Comparison of ENCODE assay signal across 27 cellular contexts in genomic region chr21:16047857-16048256, GRCh38.
DNase-seq lines count a peak whose midpoint lies in the region; ATAC-seq and TF ChIP-seq lines count a peak whose summit lies in the region.
"Had no signal": no experiment of that assay in that cellular context is flagged by ENCODE, and none has a peak within 500 bp of the region (broad histone marks: within the 10 kb centered on the region; RNA-seq: fewer than 3 reads in every experiment).

No MANE protein-coding gene starts in this region.

- H3K18ac ChIP-seq in IMR-90 (ENCODE audit: low read depth, low read length), result no peak overlapping the region

- in situ Hi-C loops in IMR-90 (cut with MboI; ENCODE audit: low sequenced_read_pairs), result no loop called here

- H2BK15ac ChIP-seq in IMR-90 (ENCODE audit: low read depth, low read length), result no peak overlapping the region

- H3K79me1 ChIP-seq in IMR-90 (ENCODE audit: low read depth in 1 of 2, low read length in 2 of 2), result no peaks in the 10 kb centered on the region

- intact Hi-C loops in IMR-90 (cut with micrococcal nuclease), result no loop called here

- no peaks in the 10 kb centered on the region for H3K27me3 Mint-ChIP-seq in endodermal cell (ENCODE audit: insufficient read depth)

- H3K4ac ChIP-seq in IMR-90 (ENCODE audit: low read depth, low read length), result no peak overlapping the region

- dilution Hi-C loops in IMR-90 (cut with HindIII; ENCODE audit: low sequenced_read_pairs, unreplicated experiment), result no loop called here

- no peaks in the 10 kb centered on the region for H3K36me3 Mint-ChIP-seq in endodermal cell (ENCODE audit: low read depth)
- H3K36me3 Mint-ChIP-seq: natural killer cell had no signal

- no peak overlapping the region for H2AK5ac ChIP-seq in IMR-90 (ENCODE audit: low read depth, low read length)

- H3K27ac Mint-ChIP-seq in endodermal cell, result no peak overlapping the region
- H3K27ac Mint-ChIP-seq: activated T-cell treated with anti-CD3 and anti-CD28 coated beads, Interleukin-2, amount 50 U/mL, for 72 hours; natural killer cell had no signal

- H4K5ac ChIP-seq in IMR-90 (ENCODE audit: low read depth, low read length), result no peak overlapping the region

- no peak overlapping the region for H2BK5ac ChIP-seq in IMR-90 (ENCODE audit: low read depth, low read length, poor library complexity, severe bottlenecking)

- H2AK9ac ChIP-seq in IMR-90 (replicated peaks; ENCODE audit: low read depth, low read length, poor library complexity), result no peak overlapping the region

- H3K36me3 ChIP-seq in IMR-90 (ENCODE audit: control insufficient read depth, insufficient read depth, low read length) (no peaks in the 10 kb centered on the region), endodermal cell (ENCODE audit: control insufficient read depth, insufficient read depth, low read length) (no peaks in the 10 kb centered on the region)
- H3K36me3 ChIP-seq: SJSA1, tibial artery had no signal

- peak; percentile 22 for DNase-seq in AG10803 (ENCODE audit: low read depth)
- peak; percentile 80 for DNase-seq in IMR-90
- DNase-seq in choroid plexus epithelial cell (ENCODE audit: low read depth), result peak; percentile 17
- DNase-seq in foreskin fibroblast, result peak; percentile 45 to 68
- no peak for DNase-seq in stimulated activated CD4-positive, alpha-beta T cell treated with anti-CD3 and anti-CD28 coated beads, Interleukin-1b, Interleukin-23, amount 100 ng/mL, for 48 hours
- no peak for DNase-seq in T1000 (lab: John Stamatoyannopoulos, UW)
- no peak for DNase-seq in glomerular visceral epithelial cell (ENCODE audit: extremely low spot score)
- DNase-seq in endodermal cell, result no peak
- DNase-seq: activated CD4-positive, alpha-beta T cell treated with anti-CD3 and anti-CD28 coated beads, Interleukin-2, amount 50 U/mL, for 4 hours; activated T-cell treated with anti-CD3 and anti-CD28 coated beads, Interleukin-2, amount 50 U/mL, for 72 hours; C1 segment of cervical spinal cord; DMS79 treated with DMSO at 0.1 percent for 48 hours; GF-D8; mucosa of descending colon; MV-4-11; natural killer cell; NCI-H1436; NCI-H2081 treated with DMSO at 0.1 percent for 48 hours; NCI-H345; NCI-H774; occipital lobe; RPMI8226; stimulated activated CD4-positive, alpha-beta T cell treated with anti-CD3 and anti-CD28 coated beads, Interleukin-4, amount 100 ng/mL, for 4 hours; tibial artery had no signal

- H3K4me3 ChIP-seq in AG10803 (ENCODE audit: low read length) (no peak overlapping the region), IMR-90 (ENCODE audit: insufficient read depth, low read depth, low read length) (no peak overlapping the region), choroid plexus epithelial cell (ENCODE audit: low read depth, low read length) (no peak overlapping the region), foreskin fibroblast (ENCODE audit: low read depth in 1 of 2, low read length in 2 of 2) (no peak overlapping the region), endodermal cell (ENCODE audit: low read length) (no peak overlapping the region)
- H3K4me3 ChIP-seq: lung, mucosa of descending colon, SJSA1, tibial artery had no signal

- H4K20me1 ChIP-seq in IMR-90 (ENCODE audit: insufficient read depth, low read length), result no peaks in the 10 kb centered on the region

- no peak overlapping the region for H2AFZ ChIP-seq in IMR-90 (replicated peaks; ENCODE audit: low read length, poor library complexity)

- peak; percentile 95 for ATAC-seq in IMR-90 (ENCODE audit: low read depth)
- ATAC-seq: activated CD4-positive, CD25-positive, alpha-beta regulatory T cell treated with anti-CD3 and anti-CD28 coated beads, Interleukin-2, amount 50 U/mL, for 24 hours; activated T-cell treated with anti-CD3 and anti-CD28 coated beads, Interleukin-2, amount 50 U/mL, for 72 hours; mucosa of descending colon; natural killer cell had no signal

- WGBS in IMR-90 (ENCODE audit: extremely low coverage in 2 of 2, insufficient read length in 1 of 2), 2 experiments, result no CpG with 5 or more reads among the region's 1 CpG
- WGBS in endodermal cell (ENCODE audit: insufficient coverage in 1 of 2, insufficient read length in 1 of 2), 2 experiments, result 100% methylated on average over 1 of the region's 1 CpG; no CpG with 5 or more reads in 1 of the 2 experiments

- no peak overlapping the region for H3K14ac ChIP-seq in IMR-90 (replicated peaks; ENCODE audit: low read depth, low read length)

- H3K27me3 ChIP-seq in IMR-90 (ENCODE audit: control insufficient read depth, insufficient read depth, low read length), result no peaks in the 10 kb centered on the region
- H3K27me3 ChIP-seq in endodermal cell (ENCODE audit: control insufficient read depth, insufficient read depth, low read length, poor library complexity, severe bottlenecking), result no peaks in the 10 kb centered on the region
- H3K27me3 ChIP-seq: SJSA1, tibial artery had no signal

- H2BK20ac ChIP-seq in IMR-90 (ENCODE audit: low read depth, low read length), result no peak overlapping the region

- no peak overlapping the region for H4K8ac ChIP-seq in IMR-90 (ENCODE audit: low read depth in 2 of 2, low read length in 2 of 2)

- H3K27ac ChIP-seq in IMR-90 (ENCODE audit: insufficient read depth, low read length) (no peak overlapping the region), endodermal cell (ENCODE audit: low read depth, low read length) (no peak overlapping the region)
- H3K27ac ChIP-seq: SJSA1, tibial artery had no signal

- H3K23ac ChIP-seq in IMR-90 (ENCODE audit: low read depth, low read length), result no peak overlapping the region

- H3K4me1 ChIP-seq in IMR-90 (ENCODE audit: control insufficient read depth, insufficient read depth, low read length), result 0 out of 2 replicates have a peak, but pooled peaks cover 2% of the 10 kb centered on the region
- no peaks in the 10 kb centered on the region for H3K4me1 ChIP-seq in endodermal cell (ENCODE audit: control insufficient read depth, insufficient read depth, low read length)
- H3K4me1 ChIP-seq: SJSA1, tibial artery had no signal

- no peak for TF ChIP-seq RAD21 in IMR-90 (IDR thresholded peaks at IDR 0.05; ENCODE audit: low read length)

- POLR2A ChIA-PET in IMR-90 (lab: Charles Lee; ENCODE audit: unreplicated experiment), result no interaction called here

- TF ChIP-seq POLR2A in IMR-90 (IDR thresholded peaks at IDR 0.05; ENCODE audit: low read depth, low read length), result no peak

- no peak overlapping the region for H3K4me3 Mint-ChIP-seq in endodermal cell
- H3K4me3 Mint-ChIP-seq: activated T-cell treated with anti-CD3 and anti-CD28 coated beads, Interleukin-2, amount 50 U/mL, for 72 hours; natural killer cell had no signal

- TF ChIP-seq CTCF in AG10803 (conservative IDR thresholded peaks at IDR 0.05; ENCODE audit: low read length), result no peak
- no peak for TF ChIP-seq CTCF in IMR-90 (conservative IDR thresholded peaks at IDR 0.05; ENCODE audit: low read depth, low read length)
- TF ChIP-seq CTCF in choroid plexus epithelial cell (conservative IDR thresholded peaks at IDR 0.05; ENCODE audit: low read depth, low read length), result no peak
- no peak for TF ChIP-seq CTCF in foreskin fibroblast (IDR thresholded peaks at IDR 0.05; ENCODE audit: low read depth, low read length)
- no peak for TF ChIP-seq CTCF in endodermal cell (conservative IDR thresholded peaks at IDR 0.05)

- H3K9me3 ChIP-seq in IMR-90 (ENCODE audit: control insufficient read depth, insufficient read depth, low read length), result no peaks in the 10 kb centered on the region
- no peaks in the 10 kb centered on the region for H3K9me3 ChIP-seq in endodermal cell (ENCODE audit: control insufficient read depth, low read length)
- H3K9me3 ChIP-seq: mucosa of descending colon, SJSA1, tibial artery had no signal

- CTCF ChIA-PET in IMR-90 (lab: Yijun Ruan, JAX), result no interaction called here

- no peak overlapping the region for H2BK120ac ChIP-seq in IMR-90 (ENCODE audit: low read depth, low read length)

- peaks cover 1% of the 10 kb centered on the region for H3K9me3 Mint-ChIP-seq in endodermal cell
- H3K9me3 Mint-ChIP-seq: activated T-cell treated with anti-CD3 and anti-CD28 coated beads, Interleukin-2, amount 50 U/mL, for 72 hours had no signal

- no peak overlapping the region for H3K56ac ChIP-seq in IMR-90 (ENCODE audit: extremely low read depth, insufficient read depth, low read length)

- peaks cover 9% of the 10 kb centered on the region for H3K4me1 Mint-ChIP-seq in endodermal cell
- H3K4me1 Mint-ChIP-seq: natural killer cell had no signal

- no TSS peak for BruUV-seq in IMR-90 (replicated peaks; lab: Mats Ljungman, UMichigan)

- no peaks in the 10 kb centered on the region for H3K9me1 ChIP-seq in IMR-90 (ENCODE audit: insufficient read depth, low read length)

- H3K9ac ChIP-seq in IMR-90 (ENCODE audit: low read depth, low read length) (no peak overlapping the region), endodermal cell (ENCODE audit: extremely low read depth, low read length, poor library complexity, severe bottlenecking) (no peak overlapping the region)

- H4K91ac ChIP-seq in IMR-90 (ENCODE audit: insufficient read depth, low read depth, low read length), result no peak overlapping the region

- H3K4me2 ChIP-seq in IMR-90 (ENCODE audit: low read depth, low read length), result no peak overlapping the region

TF ChIP-seq in IMR-90, 13 proteins besides CTCF, POLR2A, EP300 and RAD21:
- TF ChIP-seq FOS (IDR thresholded peaks at IDR 0.05; ENCODE audit: low read depth, low read length) (no peak), BHLHE40 (IDR thresholded peaks at IDR 0.05; ENCODE audit: low read depth, low read length) (no peak), NFE2L2 (IDR thresholded peaks at IDR 0.05; ENCODE audit: low read depth, low read length) (no peak), MXI1 (IDR thresholded peaks at IDR 0.05; ENCODE audit: borderline replicate concordance, low read depth, low read length) (no peak)

Comparison
In these comparisons a context has a peak if more than half of its experiments do, and no peak if none do; other contexts are left out.
1. DNase-seq: peak in AG10803 (single experiment), IMR-90 (single experiment), choroid plexus epithelial cell (single experiment) and foreskin fibroblast (2 of 2); none in stimulated activated CD4-positive, alpha-beta T cell treated with anti-CD3 and anti-CD28 coated beads, Interleukin-1b, Interleukin-23, amount 100 ng/mL, for 48 hours (single experiment), T1000 (single experiment), glomerular visceral epithelial cell (single experiment) and endodermal cell (single experiment).